In the genomic region with DNA sequence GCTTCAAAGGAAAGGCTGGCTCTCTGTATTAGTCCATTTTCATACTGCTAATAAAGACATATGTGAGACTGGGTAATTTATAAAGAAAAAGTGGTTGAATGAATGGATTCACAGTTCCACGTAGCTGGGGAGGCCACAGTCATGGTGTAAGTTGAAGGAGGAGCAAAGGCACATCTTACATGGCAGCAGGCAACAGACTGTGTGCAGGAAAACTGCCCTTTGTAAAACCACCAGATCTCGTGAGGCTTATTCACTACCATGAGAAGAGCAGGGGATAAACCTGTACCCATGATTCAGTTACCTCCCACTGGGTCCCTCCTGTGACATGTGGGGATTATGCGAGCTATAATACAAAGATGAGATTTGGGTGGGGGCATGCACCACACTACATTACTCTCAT, we compare ENCODE assay signal across 32 cellular contexts.
DNase-seq lines count a peak whose midpoint lies in the region; ATAC-seq, FAIRE-seq and TF ChIP-seq lines count a peak whose summit lies in the region.
"Had no signal": no experiment of that assay in that cellular context is flagged by ENCODE, and none has a peak within 500 bp of the region (broad histone marks: within the 10 kb centered on the region; RNA-seq: fewer than 3 reads in every experiment).

No MANE protein-coding gene starts in this region.

- H3K4me2 ChIP-seq in K562 (ENCODE audit: insufficient read depth, low read length): no peak overlapping the region
- H3K4me2 ChIP-seq: A549; BLaER1; BLaER1 treated with 17β-estradiol and CSF1 and Interleukin-3, amounts not matched to agents 10 nM and 100 nM had no signal

- H3K4me1 Mint-ChIP-seq in Caco-2 (ENCODE audit: low read depth, unreplicated experiment): no peaks in the 10 kb centered on the region
- H3K4me1 Mint-ChIP-seq: B cell; CD14-positive monocyte; CD4-positive, alpha-beta memory T cell; CD4-positive, CD25-positive, alpha-beta regulatory T cell; CD8-positive, alpha-beta memory T cell had no signal

- H3K27me3 Mint-ChIP-seq in Caco-2 (ENCODE audit: insufficient read depth, unreplicated experiment): no peaks in the 10 kb centered on the region
- H3K27me3 Mint-ChIP-seq: B cell; CD4-positive, alpha-beta memory T cell; CD4-positive, alpha-beta T cell; CD4-positive, CD25-positive, alpha-beta regulatory T cell; CD8-positive, alpha-beta memory T cell had no signal

- H3K79me2 ChIP-seq in K562 (ENCODE audit: control insufficient read depth, insufficient read depth, low read length): no peaks in the 10 kb centered on the region

- H4K20me1 ChIP-seq in K562 (replicated peaks; ENCODE audit: control insufficient read depth, insufficient read depth, low read length): no peaks in the 10 kb centered on the region
- H4K20me1 ChIP-seq: BLaER1; BLaER1 treated with 17β-estradiol and CSF1 and Interleukin-3, amounts not matched to agents 10 nM and 100 nM had no signal

- H3K27me3 ChIP-seq in K562 (ENCODE audit: control insufficient read depth in 2 of 2, insufficient read depth in 2 of 2, low read length in 2 of 2) (no peaks in the 10 kb centered on the region), Caco-2 (replicated peaks; ENCODE audit: control insufficient read depth, insufficient read depth, low read length) (no peaks in the 10 kb centered on the region)
- H3K27me3 ChIP-seq: BE2C; BLaER1; BLaER1 treated with 17β-estradiol and CSF1 and Interleukin-3, amounts not matched to agents 10 nM and 100 nM had no signal

- TF ChIP-seq EP300 in K562 (IDR thresholded peaks at IDR 0.05; ENCODE audit: low read length): no peak

- H2AFZ ChIP-seq in K562 (ENCODE audit: low read depth, low read length): no peak overlapping the region

- no peak overlapping the region for H3K4me3 Mint-ChIP-seq in Caco-2 (ENCODE audit: unreplicated experiment)
- H3K4me3 Mint-ChIP-seq: B cell; CD14-positive monocyte; CD4-positive, alpha-beta memory T cell; CD4-positive, alpha-beta T cell; CD4-positive, CD25-positive, alpha-beta regulatory T cell; CD8-positive, alpha-beta memory T cell; CD8-positive, alpha-beta T cell had no signal

- intact Hi-C loops in K562 (cut with micrococcal nuclease): no loop called here
- intact Hi-C loops in Caco-2 (cut with micrococcal nuclease; ENCODE audit: unreplicated experiment): no loop called here

- peak; percentile 1 for DNase-seq in NCI-H82 (lab: John Stamatoyannopoulos, UW)
- DNase-seq in NCI-H82 treated with DMSO at 0.1 percent for 48 hours (lab: John Stamatoyannopoulos, UW; ENCODE audit: unreplicated experiment): no peak
- DNase-seq in K562 (ENCODE audit: extremely low read depth in 1 of 4, low spot score in 3 of 4): no peak
- no peak for DNase-seq in Caco-2
- DNase-seq: 8988T; ACHN; AML-193; BE2C; C1 segment of cervical spinal cord; Calu3; CD4-positive, alpha-beta memory T cell; CD4-positive, alpha-beta T cell; CD4-positive, CD25-positive, alpha-beta regulatory T cell; CD8-positive, alpha-beta memory T cell; CD8-positive, alpha-beta T cell; COR-L47; DMS 273 treated with DMSO at 0.1 percent for 48 hours; DMS153; DMS53; DMS79; DMS79 treated with DMSO at 0.1 percent for 48 hours; DND-41; EL had no signal

- no peak overlapping the region for H3K27ac Mint-ChIP-seq in Caco-2 (ENCODE audit: unreplicated experiment)
- H3K27ac Mint-ChIP-seq: B cell; CD14-positive monocyte; CD4-positive, alpha-beta memory T cell; CD4-positive, alpha-beta T cell; CD4-positive, CD25-positive, alpha-beta regulatory T cell; CD8-positive, alpha-beta memory T cell; CD8-positive, alpha-beta T cell had no signal

- no peaks in the 10 kb centered on the region for H3K9me3 ChIP-seq in K562 (replicated peaks; ENCODE audit: control insufficient read depth, insufficient read depth, low read depth, low read length)
- no peaks in the 10 kb centered on the region for H3K9me3 ChIP-seq in Caco-2
- H3K9me3 ChIP-seq: A549, BE2C had no signal

- H3K9me3 Mint-ChIP-seq in Caco-2 (ENCODE audit: unreplicated experiment): peaks cover 7% of the 10 kb centered on the region

- no peak for FAIRE-seq in K562 (lab: Jason Lieb, UNC)
- FAIRE-seq: A204.1, A549, D721Med had no signal

- in situ Hi-C loops in K562 (cut with MboI): no loop called here

- no peak for ATAC-seq in K562
- ATAC-seq: A549; CD8-positive, alpha-beta T cell had no signal

- no peak for TF ChIP-seq POLR2A in K562 (conservative IDR thresholded peaks at IDR 0.05)

- no peak overlapping the region for H3K4me3 ChIP-seq in K562
- no peak overlapping the region for H3K4me3 ChIP-seq in Caco-2 (ENCODE audit: low read depth, low read length)
- H3K4me3 ChIP-seq: A549; BLaER1; BLaER1 treated with 17β-estradiol and CSF1 and Interleukin-3, amounts not matched to agents 10 nM and 100 nM had no signal

- no peak overlapping the region for H3K9ac ChIP-seq in K562 (ENCODE audit: insufficient read depth in 1 of 2, low read depth in 2 of 2, low read length in 2 of 2)
- H3K9ac ChIP-seq: BLaER1; BLaER1 treated with 17β-estradiol and CSF1 and Interleukin-3, amounts not matched to agents 10 nM and 100 nM had no signal

- TF ChIP-seq RAD21 in K562 (CRISPR knock-in tag; conservative IDR thresholded peaks at IDR 0.05 in 1 of 2, IDR thresholded peaks at IDR 0.05 in 1 of 2): no peak

- H3K36me3 ChIP-seq in K562 (ENCODE audit: control insufficient read depth, insufficient read depth, low read length): no peaks in the 10 kb centered on the region
- H3K36me3 ChIP-seq in Caco-2 (ENCODE audit: control insufficient read depth, insufficient read depth, low read length): no peaks in the 10 kb centered on the region
- H3K36me3 ChIP-seq: BE2C; BLaER1; BLaER1 treated with 17β-estradiol and CSF1 and Interleukin-3, amounts not matched to agents 10 nM and 100 nM had no signal

- H3K4me1 ChIP-seq in K562 (replicated peaks in 1 of 2; ENCODE audit: control insufficient read depth in 2 of 2, insufficient read depth in 2 of 2, low read length in 2 of 2) (no peaks in the 10 kb centered on the region), Caco-2 (no peaks in the 10 kb centered on the region)
- H3K4me1 ChIP-seq: A549; BE2C; BLaER1; BLaER1 treated with 17β-estradiol and CSF1 and Interleukin-3, amounts not matched to agents 10 nM and 100 nM had no signal

- no peaks in the 10 kb centered on the region for H3K36me3 Mint-ChIP-seq in Caco-2 (ENCODE audit: insufficient read depth, unreplicated experiment)
- H3K36me3 Mint-ChIP-seq: CD14-positive monocyte; CD4-positive, alpha-beta memory T cell; CD4-positive, CD25-positive, alpha-beta regulatory T cell; CD8-positive, alpha-beta memory T cell; CD8-positive, alpha-beta T cell had no signal

- POLR2A ChIA-PET in K562 (lab: Yijun Ruan, JAX): no interaction called here
- POLR2A ChIA-PET in Caco-2 (lab: Charles Lee): interaction anchor here (0.6 kb wide), 1 partner anchor 1341 kb away, joined by 12 read pairs; no protein-coding TSS in a partner anchor

- CTCF ChIA-PET in K562 (lab: Yijun Ruan, JAX; ENCODE audit: low intra/inter-chr PET ratio): no interaction called here
- CTCF ChIA-PET in Caco-2 (lab: Charles Lee): no interaction called here

- BruUV-seq in K562 (replicated peaks; lab: Mats Ljungman, UMichigan) (no TSS peak), Caco-2 (replicated peaks; lab: Mats Ljungman, UMichigan) (no TSS peak)

- H3K9me1 ChIP-seq in K562 (ENCODE audit: control insufficient read depth, insufficient read depth, low read length): no peaks in the 10 kb centered on the region

- no peak for TF ChIP-seq CTCF in K562 (IDR thresholded peaks at IDR 0.05 in 2 of 3, conservative IDR thresholded peaks at IDR 0.05 in 1 of 3; ENCODE audit: insufficient read depth in 2 of 3, low read depth in 1 of 3, low read length in 3 of 3)
- TF ChIP-seq CTCF in Caco-2 (IDR thresholded peaks at IDR 0.05; ENCODE audit: insufficient read depth in 1 of 2, low read depth in 1 of 2, low read length in 1 of 2, severe bottlenecking in 1 of 2, unreplicated experiment in 1 of 2): no peak

- no peak overlapping the region for H3K27ac ChIP-seq in K562 (ENCODE audit: extremely low read depth, low read depth, low read length)
- H3K27ac ChIP-seq: 22Rv1; A549; BLaER1; BLaER1 treated with 17β-estradiol and CSF1 and Interleukin-3, amounts not matched to agents 10 nM and 100 nM; C4-2B had no signal

- WGBS in K562 (ENCODE audit: insufficient coverage, low coverage, missing lambda C conversion rate): 54% methylated on average over 3 of the region's 3 CpGs

TF ChIP-seq in K562, 482 proteins besides CTCF, POLR2A, EP300 and RAD21:
- TF ChIP-seq ZNF431 (CRISPR knock-in tag; IDR thresholded peaks at IDR 0.05) (peak; percentile 91), FOXJ2 (tag; IDR thresholded peaks at IDR 0.05) (no peak)
